In the genomic region with DNA sequence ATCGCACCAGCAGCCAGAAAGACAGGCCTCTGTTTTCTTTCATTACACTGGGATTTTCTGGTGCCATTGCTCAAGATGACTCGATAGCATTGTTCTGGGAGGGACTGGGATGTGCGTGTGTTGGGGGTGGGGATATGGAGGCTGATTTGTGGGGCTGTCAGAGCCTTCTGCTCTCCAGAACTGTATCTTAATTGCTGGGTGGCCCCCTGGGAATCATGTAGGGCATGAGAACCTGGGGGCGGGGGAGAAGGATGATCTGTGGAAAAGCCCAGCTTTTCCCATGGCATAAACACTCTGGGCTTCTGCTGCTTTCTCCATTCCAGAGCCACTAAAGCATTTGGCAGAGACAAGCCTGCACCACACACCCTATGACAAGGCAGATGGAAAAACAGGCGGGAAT, we compare ENCODE assay signal across 11 cellular contexts.
A peak's percentile ranks its signal among the peaks of the same experiment; 100 is the strongest.
DNase-seq lines count a peak whose midpoint lies in the region; ATAC-seq, FAIRE-seq and TF ChIP-seq lines count a peak whose summit lies in the region.
"Had no signal": no experiment of that assay in that cellular context is flagged by ENCODE, and none has a peak within 500 bp of the region (broad histone marks: within the 10 kb centered on the region; RNA-seq: fewer than 3 reads in every experiment).

No MANE protein-coding gene starts in this region.

- H4K20me1 ChIP-seq in GM23248 (ENCODE audit: insufficient read depth) = no peaks in the 10 kb centered on the region

- peak overlapping the region; percentile 21; the same call in 1 of the 2 replicates for H3K9ac ChIP-seq in GM23248

- peak overlapping the region; percentile 15; the same call in 1 of the 2 replicates for H2AFZ ChIP-seq in GM23248
- H2AFZ ChIP-seq: PC-9 had no signal

- whole genome bisulfite sequencing in GM23248 (ENCODE audit: low coverage in 1 of 2, low lambda C conversion rate in 2 of 2, missing lambda C conversion rate in 2 of 2), 2 experiments = 12 to 16% methylated on average over 5 of the region's 5 CpGs
- WGBS in pancreas, 2 donors = 56 to 69% methylated on average over 5 of the region's 5 CpGs

- peak overlapping the region; percentile 45 for H3K27ac ChIP-seq in GM23248
- H3K27ac ChIP-seq in pancreas = no peak overlapping the region
- H3K27ac ChIP-seq: PC-9 had no signal

- no peak for ATAC-seq in pancreas
- ATAC-seq: activated naive CD4-positive, alpha-beta T cell treated with anti-CD3 and anti-CD28 coated beads, Interleukin-2, amount 50 U/mL, for 72 hours had no signal

- no peak for TF ChIP-seq CTCF in pancreas (IDR thresholded peaks at IDR 0.05)

- no peaks in the 10 kb centered on the region for H3K9me2 ChIP-seq in GM23248 (ENCODE audit: insufficient read depth)

- peak overlapping the region; percentile 60 for H3K4me2 ChIP-seq in GM23248 (ENCODE audit: unreplicated experiment)
- H3K4me2 ChIP-seq: PC-9 had no signal

- peaks cover 25% of the 10 kb centered on the region for H3F3A ChIP-seq in GM23248 (ENCODE audit: insufficient read depth)

- H3K36me3 ChIP-seq in GM23248 (ENCODE audit: low read depth) = no peaks in the 10 kb centered on the region
- no peaks in the 10 kb centered on the region for H3K36me3 ChIP-seq in pancreas

- H3K4me3 ChIP-seq in GM23248 (no peak overlapping the region), skeletal muscle cell (ENCODE audit: low read depth, low read length) (no peak overlapping the region), pancreas (no peak overlapping the region)
- H3K4me3 ChIP-seq: PC-9 had no signal

- in situ Hi-C loops in GM23248 (cut with MboI) = no loop called here

- H3K9me3 ChIP-seq in GM23248 (ENCODE audit: low read depth) = no peaks in the 10 kb centered on the region
- H3K9me3 ChIP-seq in pancreas = no peaks in the 10 kb centered on the region

- intact Hi-C loops in pancreas (cut with DNase I) = no loop called here

- no peaks in the 10 kb centered on the region for H3K79me2 ChIP-seq in GM23248 (ENCODE audit: insufficient read depth)

- DNase-seq in GM23248 (peak; percentile 84), T1000 (lab: John Stamatoyannopoulos, UW) (peak; percentile 9), hepatic stellate cell (ENCODE audit: low spot score) (peak; percentile 19), skeletal muscle cell (ENCODE audit: low read depth) (peak; percentile 93), pancreas (no peak), AG08396 (ENCODE audit: low spot score) (no peak), HCEC 1CT (no peak)
- no peak for DNase-seq in stimulated activated CD4-positive, alpha-beta T cell treated with anti-CD3 and anti-CD28 coated beads, Interleukin-4, amount 100 ng/mL, for 1 hour
- DNase-seq: PC-9; stimulated activated CD8-positive, alpha-beta memory T cell treated with anti-CD3 and anti-CD28 coated beads, Interleukin-4, amount 100 ng/mL, for 48 hours had no signal

- H3K4me1 ChIP-seq in GM23248 (ENCODE audit: insufficient read depth) (peaks cover 40% of the 10 kb centered on the region), pancreas (no peaks in the 10 kb centered on the region)

- no peak for FAIRE-seq in pancreas (lab: Jason Lieb, UNC)

- H3K27me3 ChIP-seq in GM23248 (replicated peaks; ENCODE audit: insufficient read depth) (no peaks in the 10 kb centered on the region), pancreas (no peaks in the 10 kb centered on the region)

Comparison
In these comparisons a context has a peak if more than half of its experiments do, and no peak if none do; other contexts are left out.
1. DNase-seq: peak in GM23248 (single experiment), T1000 (single experiment), hepatic stellate cell (single experiment) and skeletal muscle cell (single experiment); none in stimulated activated CD4-positive, alpha-beta T cell treated with anti-CD3 and anti-CD28 coated beads, Interleukin-4, amount 100 ng/mL, for 1 hour (single experiment), pancreas (0 of 6), AG08396 (single experiment) and HCEC 1CT (single experiment).